In the genomic region with DNA sequence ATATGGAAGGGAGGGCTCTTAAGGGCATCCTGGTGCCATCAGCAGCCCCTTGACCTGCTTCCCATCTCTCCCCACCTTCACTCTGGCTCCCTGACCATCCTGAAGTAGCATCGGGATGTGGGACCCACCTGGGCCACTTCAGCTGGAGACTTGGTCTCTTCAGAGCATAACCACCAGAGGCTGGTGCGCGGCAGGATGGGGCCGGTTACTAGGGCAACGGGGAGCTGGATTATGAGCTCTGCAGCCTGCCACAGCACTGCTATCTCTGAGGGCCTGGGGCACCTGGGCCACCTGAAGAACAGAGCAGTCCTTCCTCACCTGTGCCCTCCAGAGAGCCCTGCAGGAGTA, we compare ENCODE assay signal across 1 cellular context.
TF ChIP-seq lines count a peak whose summit lies in the region.

No MANE protein-coding gene starts in this region.

TF ChIP-seq in A549, 52 proteins besides CTCF, POLR2A, EP300 and RAD21 (continued from another document):
- no peak for TF ChIP-seq E2F6 (IDR thresholded peaks at IDR 0.05; ENCODE audit: borderline replicate concordance, low read depth)
- TF ChIP-seq CBX2 (IDR thresholded peaks at IDR 0.05; ENCODE audit: borderline replicate concordance, low read depth), result no peak
- TF ChIP-seq POLR2AphosphoS2 (conservative IDR thresholded peaks at IDR 0.05; ENCODE audit: low read length), result no peak
